ENCODE assay signal across 18 cellular contexts in genomic region chr5:33305530-33305929, GRCh38.
DNase-seq lines count a peak whose midpoint lies in the region; ATAC-seq, FAIRE-seq and TF ChIP-seq lines count a peak whose summit lies in the region.
"Had no signal": no experiment of that assay in that cellular context is flagged by ENCODE, and none has a peak within 500 bp of the region (broad histone marks: within the 10 kb centered on the region; RNA-seq: fewer than 3 reads in every experiment).

No MANE protein-coding gene starts in this region.

- H3K4me3 ChIP-seq in colonic mucosa = no peak overlapping the region
- H3K4me3 ChIP-seq: BLaER1, GM23338 had no signal

- no peaks in the 10 kb centered on the region for H3K36me3 Mint-ChIP-seq in nephron (ENCODE audit: low read depth)
- H3K36me3 Mint-ChIP-seq: CD14-positive monocyte; CD8-positive, alpha-beta T cell had no signal

- no peak for ATAC-seq in HG03039 (IDR thresholded peaks at IDR 0.05; ENCODE audit: unreplicated experiment)
- ATAC-seq: CD8-positive, alpha-beta T cell; GM23338; HCT116 had no signal

- FAIRE-seq in HTR-8/SVneo (lab: Jason Lieb, UNC) = peak; percentile 74
- FAIRE-seq in urothelium cell line (lab: Jason Lieb, UNC) = peak; percentile 5

- no peaks in the 10 kb centered on the region for H3K9me3 ChIP-seq in colonic mucosa
- H3K9me3 ChIP-seq: BLaER1 had no signal

- no peaks in the 10 kb centered on the region for H3K4me1 ChIP-seq in colonic mucosa

- peak overlapping the region; percentile 10 for H3K27ac ChIP-seq in colonic mucosa
- H3K27ac ChIP-seq: BLaER1 had no signal

- no peaks in the 10 kb centered on the region for H3K27me3 ChIP-seq in colonic mucosa
- H3K27me3 ChIP-seq: BLaER1 had no signal

- intact Hi-C loops in colonic mucosa (cut with DNase I) = no loop called here

- no peaks in the 10 kb centered on the region for H3K36me3 ChIP-seq in colonic mucosa
- H3K36me3 ChIP-seq: BLaER1 had no signal

- DNase-seq in HTR-8/SVneo (ENCODE audit: insufficient read length, low spot score) = no peak
- no peak for DNase-seq in colonic mucosa
- DNase-seq in urothelium cell line (ENCODE audit: low spot score) = no peak
- no peak for DNase-seq in NCI-H526 treated with DMSO at 0.1 percent for 48 hours (lab: John Stamatoyannopoulos, UW)
- DNase-seq in SHP77 (lab: John Stamatoyannopoulos, UW) = no peak
- DNase-seq: 8988T; Calu3; CD8-positive, alpha-beta T cell; DMS79 treated with DMSO at 0.1 percent for 48 hours; GF-D8; H7; HFFc6 had no signal

- H3K4me1 Mint-ChIP-seq in nephron = peaks cover 41% of the 10 kb centered on the region
- H3K4me1 Mint-ChIP-seq: GM23338 had no signal

- no peak overlapping the region for H3K4me3 Mint-ChIP-seq in nephron
- H3K4me3 Mint-ChIP-seq: CD14-positive monocyte; CD8-positive, alpha-beta T cell; GM23338; HFFc6 had no signal

- H3K9ac ChIP-seq in colonic mucosa (ENCODE audit: low read depth in 2 of 2, low read length in 2 of 2) = no peak overlapping the region
- H3K9ac ChIP-seq: BLaER1 had no signal

- H3K27me3 Mint-ChIP-seq in nephron (ENCODE audit: low read depth) = no peaks in the 10 kb centered on the region

- H3K27ac Mint-ChIP-seq in nephron = peak overlapping the region; percentile 37 to 96 (median 81)
- H3K27ac Mint-ChIP-seq: CD14-positive monocyte; CD8-positive, alpha-beta T cell; GM23338 had no signal

- TF ChIP-seq CTCF in colonic mucosa (IDR thresholded peaks at IDR 0.05) (no peak), nephron (IDR thresholded peaks at IDR 0.05; ENCODE audit: unreplicated experiment in 3 of 3) (no peak)

- H3K9me3 Mint-ChIP-seq in nephron = no peaks in the 10 kb centered on the region
- H3K9me3 Mint-ChIP-seq: CD8-positive, alpha-beta T cell; GM23338; HFFc6 had no signal
